8 cellular contexts compared by ENCODE assay signal in the genomic region with DNA sequence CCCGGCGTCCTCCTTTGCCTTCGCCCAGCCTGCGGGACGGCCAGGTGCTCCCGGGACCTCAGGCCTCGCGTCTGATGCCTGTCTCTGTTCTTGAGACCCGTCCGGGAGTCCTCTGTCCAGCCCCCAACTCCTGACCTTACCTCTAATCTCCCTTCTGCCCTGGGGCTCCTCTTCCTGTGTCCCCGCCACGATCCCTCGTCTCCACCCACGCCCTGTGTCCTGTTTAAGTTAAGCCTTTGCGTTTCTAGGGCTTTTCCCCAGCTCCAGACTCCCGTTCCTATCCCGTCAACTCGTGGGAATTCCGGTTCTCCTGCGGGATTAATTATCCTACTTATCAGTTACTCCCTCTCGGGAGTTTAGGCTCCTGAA. TPM values are rescaled to one million over a fixed set of nuclear protein-coding genes. Genes with fewer than 3 reads are reported as not detected.
DNase-seq lines count a peak whose midpoint lies in the region; ATAC-seq, FAIRE-seq and TF ChIP-seq lines count a peak whose summit lies in the region.

No MANE protein-coding gene starts in this region.

- H3K4me2 ChIP-seq in K562 (ENCODE audit: insufficient read depth, low read length) (peak overlapping the region; percentile 88), mesenchymal stem cell (ENCODE audit: low read length, poor library complexity, severe bottlenecking) (peak overlapping the region; percentile 55)

- no peak for TF ChIP-seq POLR2A in K562 (conservative IDR thresholded peaks at IDR 0.05)

- H3K4ac ChIP-seq in mesenchymal stem cell (ENCODE audit: low read depth in 1 of 2, low read length in 2 of 2) = peak overlapping the region; percentile 77 to 85

- H3K36me3 ChIP-seq in ACC112 (ENCODE audit: insufficient read depth, low read length) (peaks cover 13% of the 10 kb centered on the region; the same call in 1 of the 2 replicates), K562 (ENCODE audit: control insufficient read depth, insufficient read depth, low read length) (peaks cover 65% of the 10 kb centered on the region), mesenchymal stem cell (ENCODE audit: control insufficient read depth in 1 of 2, insufficient read depth in 2 of 2, low read depth in 1 of 2, low read length in 2 of 2) (peaks cover 34 to 53% of the 10 kb centered on the region in 2 experiments)

- peaks cover 25% of the 10 kb centered on the region for H4K20me1 ChIP-seq in K562 (replicated peaks; ENCODE audit: control insufficient read depth, insufficient read depth, low read length)

- H3K4me3 ChIP-seq in ACC112 (ENCODE audit: low read depth, low read length) = peak overlapping the region; percentile 98
- peak overlapping the region; percentile 72 for H3K4me3 ChIP-seq in K562
- peak overlapping the region; percentile 96 to 97 for H3K4me3 ChIP-seq in mesenchymal stem cell (ENCODE audit: insufficient read depth in 1 of 2, low read depth in 1 of 2, low read length in 2 of 2)

- in situ Hi-C loops in K562 (cut with MboI) = no loop called here

- FAIRE-seq in K562 (lab: Jason Lieb, UNC) = no peak

- H2BK12ac ChIP-seq in mesenchymal stem cell (ENCODE audit: low read length in 2 of 2) = peak overlapping the region in 1 of 2 experiments; percentile 12

- H3K4me1 Mint-ChIP-seq in HFFc6 (ENCODE audit: low read depth) = peaks cover 38% of the 10 kb centered on the region

- peak overlapping the region; percentile 99 to 100 for H3K18ac ChIP-seq in mesenchymal stem cell (ENCODE audit: low read depth in 1 of 2, low read length in 2 of 2)

- peak overlapping the region; percentile 99 for H4K8ac ChIP-seq in mesenchymal stem cell (ENCODE audit: low read length)

- H3K9me3 ChIP-seq in K562 (replicated peaks; ENCODE audit: control insufficient read depth, insufficient read depth, low read depth, low read length) = no peaks in the 10 kb centered on the region
- H3K9me3 ChIP-seq in mesenchymal stem cell (ENCODE audit: control insufficient read depth, low read length) = no peaks in the 10 kb centered on the region

- H3K27me3 Mint-ChIP-seq in HFFc6 (ENCODE audit: insufficient read depth) = peaks cover 8% of the 10 kb centered on the region

- peak overlapping the region; percentile 45 for H2BK120ac ChIP-seq in mesenchymal stem cell (ENCODE audit: low read depth, low read length)

- no peak for TF ChIP-seq EP300 in K562 (IDR thresholded peaks at IDR 0.05; ENCODE audit: low read length)

- TF ChIP-seq CTCF in HFFc6 (IDR thresholded peaks at IDR 0.05) (no peak), K562 (IDR thresholded peaks at IDR 0.05 in 2 of 3, conservative IDR thresholded peaks at IDR 0.05 in 1 of 3; ENCODE audit: insufficient read depth in 2 of 3, low read depth in 1 of 3, low read length in 3 of 3) (no peak)

- BruUV-seq in K562 (replicated peaks; lab: Mats Ljungman, UMichigan) = no TSS peak

- H3K23ac ChIP-seq in mesenchymal stem cell (ENCODE audit: low read length in 2 of 2) = peak overlapping the region in 1 of 2 experiments; percentile 93

- peaks cover 17% of the 10 kb centered on the region for H3K79me1 ChIP-seq in mesenchymal stem cell (replicated peaks; ENCODE audit: low read length, poor library complexity, severe bottlenecking)

- intact Hi-C loops in K562 (cut with micrococcal nuclease) = loop anchor here (1.0 kb wide), 1 partner anchor 14 kb away; the partner anchor contains the start of gene LENG9

- DNase-seq in HFFc6 = no peak
- DNase-seq in K562 (ENCODE audit: extremely low read depth in 1 of 4, low spot score in 3 of 4) = no peak
- DNase-seq in mesenchymal stem cell = peak; percentile 58
- no peak for DNase-seq in AG08395 (ENCODE audit: low spot score)

- WGBS in K562 (ENCODE audit: insufficient coverage, low coverage, missing lambda C conversion rate) = 0% methylated on average over 21 of the region's 21 CpGs
- WGBS in mesenchymal stem cell = under 1% methylated on average over 21 of the region's 21 CpGs

- peak overlapping the region; percentile 94 for H2BK5ac ChIP-seq in mesenchymal stem cell (ENCODE audit: low read depth, low read length, poor library complexity, severe bottlenecking)

- H3K4me1 ChIP-seq in ACC112 (ENCODE audit: control insufficient read depth, insufficient read depth, low read length, unreplicated experiment) (peaks cover 18% of the 10 kb centered on the region), K562 (replicated peaks in 1 of 2; ENCODE audit: control insufficient read depth in 2 of 2, insufficient read depth in 2 of 2, low read length in 2 of 2) (peaks cover 19 to 40% of the 10 kb centered on the region in 2 experiments; a peak in 4 of 5 replicates), mesenchymal stem cell (ENCODE audit: control insufficient read depth, insufficient read depth, low read depth, low read length) (peaks cover 19% of the 10 kb centered on the region)

- peak overlapping the region; percentile 97 for H3K4me3 Mint-ChIP-seq in HFFc6

- H3K9me3 Mint-ChIP-seq in HFFc6 = no peaks in the 10 kb centered on the region

- no peak for TF ChIP-seq RAD21 in K562 (CRISPR knock-in tag; conservative IDR thresholded peaks at IDR 0.05 in 1 of 2, IDR thresholded peaks at IDR 0.05 in 1 of 2)

- peak overlapping the region in 1 of 2 experiments; percentile 85 for H3K14ac ChIP-seq in mesenchymal stem cell (ENCODE audit: low read length in 2 of 2)

- H3K9me1 ChIP-seq in K562 (ENCODE audit: control insufficient read depth, insufficient read depth, low read length) = peaks cover 10% of the 10 kb centered on the region

- H4K91ac ChIP-seq in mesenchymal stem cell (ENCODE audit: low read length) = peak overlapping the region; percentile 55

- POLR2A ChIA-PET in K562 (lab: Yijun Ruan, JAX) = interaction anchor here (2.3 to 3.3 kb wide), 2 partner anchors 10 to 14 kb away, joined by 15 to 16 read pairs; partner anchors contain the start of gene LENG9

- H3K27ac ChIP-seq in ACC112 (ENCODE audit: low read depth, low read length) (peak overlapping the region; percentile 93), K562 (ENCODE audit: extremely low read depth, low read depth, low read length) (peak overlapping the region; percentile 97), mesenchymal stem cell (ENCODE audit: low read length, poor library complexity, severe bottlenecking) (peak overlapping the region; percentile 83)

- peaks cover 46% of the 10 kb centered on the region for H3K36me3 Mint-ChIP-seq in HFFc6 (ENCODE audit: low read depth)

- H2AK5ac ChIP-seq in mesenchymal stem cell (ENCODE audit: low read length, severe bottlenecking) = peak overlapping the region; percentile 58

- H3K79me2 ChIP-seq in ACC112 (ENCODE audit: control insufficient read depth, insufficient read depth, low read length, unreplicated experiment) = peaks cover 67% of the 10 kb centered on the region
- peaks cover 80% of the 10 kb centered on the region for H3K79me2 ChIP-seq in K562 (ENCODE audit: control insufficient read depth, insufficient read depth, low read length)

- H2AFZ ChIP-seq in ACC112 (ENCODE audit: low read length, unreplicated experiment) (no peak overlapping the region), K562 (ENCODE audit: low read depth, low read length) (peak overlapping the region; percentile 98), mesenchymal stem cell (ENCODE audit: low read depth, low read length) (no peak overlapping the region)

- peak overlapping the region; percentile 99 for H3K27ac Mint-ChIP-seq in HFFc6

- H3K27me3 ChIP-seq in ACC112 (ENCODE audit: insufficient read depth, low read length) = no peaks in the 10 kb centered on the region
- no peaks in the 10 kb centered on the region for H3K27me3 ChIP-seq in K562 (ENCODE audit: control insufficient read depth in 2 of 2, insufficient read depth in 2 of 2, low read length in 2 of 2)
- no peaks in the 10 kb centered on the region for H3K27me3 ChIP-seq in mesenchymal stem cell (ENCODE audit: control insufficient read depth in 1 of 2, insufficient read depth in 1 of 2, low read length in 2 of 2)

- peak overlapping the region; percentile 3 for H2BK15ac ChIP-seq in mesenchymal stem cell (ENCODE audit: low read depth, poor library complexity, severe bottlenecking)

- H3K9ac ChIP-seq in K562 (ENCODE audit: insufficient read depth in 1 of 2, low read depth in 2 of 2, low read length in 2 of 2) (peak overlapping the region; percentile 93 to 100), mesenchymal stem cell (ENCODE audit: low read length) (peak overlapping the region; percentile 100)

- CTCF ChIA-PET in K562 (lab: Yijun Ruan, JAX; ENCODE audit: low intra/inter-chr PET ratio) = no interaction called here

- peak; percentile 10; the same call in 1 of the 3 replicates for ATAC-seq in K562
- ATAC-seq in GM21717 (IDR thresholded peaks at IDR 0.05; ENCODE audit: unreplicated experiment) = no peak
- ATAC-seq in GM18868 (IDR thresholded peaks at IDR 0.05; ENCODE audit: unreplicated experiment) = no peak
- ATAC-seq in GM19467 (IDR thresholded peaks at IDR 0.05; ENCODE audit: unreplicated experiment) = no peak

RNA-seq across cellular contexts. Expression of gene LENG8, which starts 0.7 kb away (rescaled TPM):
- 10 to 100 TPM; 70.7 to 76.5 (median 74.0) TPM for total RNA-seq in HFFc6 (2021; fragmentation: NEBNext Ultra II Directional; extraction: Animal tissue kit (Norgen Biotek cat#: 25700))
- total RNA-seq in K562 (2011; cell fraction: chromatin; rRNA removed; ENCODE audit: low replicate concordance) = 299 and 811 TPM in 2 replicates
- total RNA-seq in K562 (2011; cell fraction: nucleolus; rRNA removed) = 301 and 324 TPM in 2 replicates
- total RNA-seq in K562 (2011; cell fraction: nucleoplasm; rRNA removed) = 310 and 346 TPM in 2 replicates
- total RNA-seq in K562 (2014; rRNA removed) (32.2 and 36.0 TPM in 2 replicates), K562 (2014; rRNA removed; fragmentation: Illumina TruSeq; extraction: Trizol) (6.0 and 8.4 TPM in 2 replicates), K562 (2015; rRNA removed; fragmentation: Illumina TruSeq; extraction: Trizol) (16.3 and 17.2 TPM in 2 replicates), K562 (2021) (116 and 146 TPM in 2 replicates)
- polyA plus RNA-seq in K562 (2011; rRNA removed) (28.1 and 70.4 TPM in 2 replicates), K562 (2014; fragmentation: Illumina TruSeq; extraction: Trizol) (44.5 and 79.0 TPM in 2 replicates), K562 (2014; fragmentation: Nextera tagmentation; extraction: Ambion mirVana) (1 to 10 TPM in 1 of 2 experiments, under 1 TPM in 1; 0.74 to 2.3 TPM), K562 (2014; rRNA removed) (125 and 144 TPM in 2 replicates)
- polyA plus RNA-seq in K562 (2011; cell fraction: cytosol; rRNA removed) = 32.2 and 33.2 TPM in 2 replicates
- polyA plus RNA-seq in K562 (2011; cell fraction: nucleus; rRNA removed) = 546 and 794 TPM in 2 replicates
- 103 and 172 TPM in 2 replicates for polyA plus RNA-seq in K562 (2012)
- polyA minus RNA-seq in K562 (2011; rRNA and poly(A)+ RNA removed) = 16.0 and 20.5 TPM in 2 replicates
- 21.1 and 33.8 TPM in 2 replicates for polyA minus RNA-seq in K562 (2011; cell fraction: cytosol; rRNA and poly(A)+ RNA removed)
- polyA minus RNA-seq in K562 (2011; cell fraction: nucleus; rRNA and poly(A)+ RNA removed) = 88.3 and 112 TPM in 2 replicates
- polyA plus RNA-seq in mesenchymal stem cell (2013, experiment 1 of 2) = 130 TPM
- 111 TPM for polyA plus RNA-seq in mesenchymal stem cell (2013, experiment 2 of 2)

RNA-seq across cellular contexts. Expression of gene LENG9, which starts 13.9 kb away (rescaled TPM):
- total RNA-seq in HFFc6 (2021; fragmentation: NEBNext Ultra II Directional; extraction: Animal tissue kit (Norgen Biotek cat#: 25700)) = 1 to 10 TPM; 3.0 to 4.0 (median 3.6) TPM
- 0.53 TPM in 1 of 2 replicates, not detected in the other for total RNA-seq in K562 (2011; cell fraction: chromatin; rRNA removed; ENCODE audit: low replicate concordance)
- 1.2 TPM in 2 replicates for total RNA-seq in K562 (2011; cell fraction: nucleolus; rRNA removed)
- 0.44 and 0.61 TPM in 2 replicates for total RNA-seq in K562 (2011; cell fraction: nucleoplasm; rRNA removed)
- total RNA-seq in K562 (2014; rRNA removed) = 0.64 and 1.6 TPM in 2 replicates
- total RNA-seq in K562 (2014; rRNA removed; fragmentation: Illumina TruSeq; extraction: Trizol) = 0.10 TPM in 1 of 2 replicates, not detected in the other
- 0.38 and 0.43 TPM in 2 replicates for total RNA-seq in K562 (2015; rRNA removed; fragmentation: Illumina TruSeq; extraction: Trizol)
- total RNA-seq in K562 (2021) = 0.58 and 0.74 TPM in 2 replicates
- 0.11 and 0.12 TPM in 2 replicates for polyA plus RNA-seq in K562 (2011; rRNA removed)
- polyA plus RNA-seq in K562 (2011; cell fraction: cytosol; rRNA removed) = 0.32 and 0.64 TPM in 2 replicates
- polyA plus RNA-seq in K562 (2011; cell fraction: nucleus; rRNA removed) = 0.24 and 0.43 TPM in 2 replicates
- 0.35 and 0.48 TPM in 2 replicates for polyA plus RNA-seq in K562 (2012)
- 0.06 and 0.28 TPM in 2 replicates for polyA plus RNA-seq in K562 (2014; fragmentation: Illumina TruSeq; extraction: Trizol)
- under 1 TPM; 0.23 to 0.34 TPM for polyA plus RNA-seq in K562 (2014; fragmentation: Nextera tagmentation; extraction: Ambion mirVana)
- polyA plus RNA-seq in K562 (2014; rRNA removed) = 0.15 and 0.32 TPM in 2 replicates
- 0.28 TPM in 1 of 2 replicates, not detected in the other for polyA minus RNA-seq in K562 (2011; rRNA and poly(A)+ RNA removed)
- 0.91 and 0.95 TPM in 2 replicates for polyA minus RNA-seq in K562 (2011; cell fraction: cytosol; rRNA and poly(A)+ RNA removed)
- polyA minus RNA-seq in K562 (2011; cell fraction: nucleus; rRNA and poly(A)+ RNA removed) = 0.89 and 1.8 TPM in 2 replicates
- 2.7 TPM for polyA plus RNA-seq in mesenchymal stem cell (2013, experiment 1 of 2)
- polyA plus RNA-seq in mesenchymal stem cell (2013, experiment 2 of 2) = 2.4 TPM

RNA-seq across cellular contexts. Expression of gene CDC42EP5, which starts 23.4 kb away (rescaled TPM):
- 10 to 100 TPM; 45.9 to 70.5 (median 56.9) TPM for total RNA-seq in HFFc6 (2021; fragmentation: NEBNext Ultra II Directional; extraction: Animal tissue kit (Norgen Biotek cat#: 25700))
- total RNA-seq in K562 (2011; cell fraction: chromatin; rRNA removed; ENCODE audit: low replicate concordance) = not detected in 2 replicates
- total RNA-seq in K562 (2011; cell fraction: nucleolus; rRNA removed) = not detected in 2 replicates
- not detected in 2 replicates for total RNA-seq in K562 (2011; cell fraction: nucleoplasm; rRNA removed)
- total RNA-seq in K562 (2014; rRNA removed) (not detected in 2 replicates), K562 (2014; rRNA removed; fragmentation: Illumina TruSeq; extraction: Trizol) (not detected in 2 replicates), K562 (2015; rRNA removed; fragmentation: Illumina TruSeq; extraction: Trizol) (not detected in 2 replicates), K562 (2021) (0.29 and 0.38 TPM in 2 replicates)
- polyA plus RNA-seq in K562 (2011; rRNA removed) (0.09 and 0.15 TPM in 2 replicates), K562 (2014; fragmentation: Illumina TruSeq; extraction: Trizol) (not detected in 2 replicates), K562 (2014; fragmentation: Nextera tagmentation; extraction: Ambion mirVana) (not detected), K562 (2014; rRNA removed) (0.96 TPM in 1 of 2 replicates, not detected in the other)
- polyA plus RNA-seq in K562 (2011; cell fraction: cytosol; rRNA removed) = 0.67 TPM in 1 of 2 replicates, not detected in the other
- polyA plus RNA-seq in K562 (2011; cell fraction: nucleus; rRNA removed) = 0.14 and 0.54 TPM in 2 replicates
- 0.32 and 0.38 TPM in 2 replicates for polyA plus RNA-seq in K562 (2012)
- not detected in 2 replicates for polyA minus RNA-seq in K562 (2011; rRNA and poly(A)+ RNA removed)
- not detected in 2 replicates for polyA minus RNA-seq in K562 (2011; cell fraction: cytosol; rRNA and poly(A)+ RNA removed)
- not detected in 2 replicates for polyA minus RNA-seq in K562 (2011; cell fraction: nucleus; rRNA and poly(A)+ RNA removed)
- 85.0 TPM for polyA plus RNA-seq in mesenchymal stem cell (2013, experiment 1 of 2)
- polyA plus RNA-seq in mesenchymal stem cell (2013, experiment 2 of 2) = 94.3 TPM

RNA-seq across cellular contexts. Expression of gene TTYH1, which starts 34.4 kb away (rescaled TPM):
- under 1 TPM in 1 of 6 experiments, not detected in 5; 0.45 TPM for total RNA-seq in HFFc6 (2021; fragmentation: NEBNext Ultra II Directional; extraction: Animal tissue kit (Norgen Biotek cat#: 25700))
- not detected in 2 replicates for total RNA-seq in K562 (2011; cell fraction: chromatin; rRNA removed; ENCODE audit: low replicate concordance)
- not detected in 2 replicates for total RNA-seq in K562 (2011; cell fraction: nucleolus; rRNA removed)
- total RNA-seq in K562 (2011; cell fraction: nucleoplasm; rRNA removed) = not detected in 2 replicates
- total RNA-seq in K562 (2014; rRNA removed) (not detected in 2 replicates), K562 (2014; rRNA removed; fragmentation: Illumina TruSeq; extraction: Trizol) (not detected in 2 replicates), K562 (2015; rRNA removed; fragmentation: Illumina TruSeq; extraction: Trizol) (not detected in 2 replicates), K562 (2021) (not detected in 2 replicates)
- polyA plus RNA-seq in K562 (2011; rRNA removed) (not detected in 2 replicates), K562 (2014; fragmentation: Illumina TruSeq; extraction: Trizol) (not detected in 2 replicates), K562 (2014; fragmentation: Nextera tagmentation; extraction: Ambion mirVana) (under 1 TPM in 1 of 2 experiments, not detected in 1; 0.08 TPM), K562 (2014; rRNA removed) (not detected in 2 replicates)
- polyA plus RNA-seq in K562 (2011; cell fraction: cytosol; rRNA removed) = not detected in 2 replicates
- not detected in 2 replicates for polyA plus RNA-seq in K562 (2011; cell fraction: nucleus; rRNA removed)
- polyA plus RNA-seq in K562 (2012) = 0.17 and 0.36 TPM in 2 replicates
- polyA minus RNA-seq in K562 (2011; rRNA and poly(A)+ RNA removed) = not detected in 2 replicates
- not detected in 2 replicates for polyA minus RNA-seq in K562 (2011; cell fraction: cytosol; rRNA and poly(A)+ RNA removed)
- polyA minus RNA-seq in K562 (2011; cell fraction: nucleus; rRNA and poly(A)+ RNA removed) = not detected in 2 replicates
- polyA plus RNA-seq in mesenchymal stem cell (2013, experiment 1 of 2) = 0.04 TPM
- not detected for polyA plus RNA-seq in mesenchymal stem cell (2013, experiment 2 of 2)

RNA-seq across cellular contexts. Expression of gene LAIR2, which starts 52.9 kb away (rescaled TPM):
- not detected for total RNA-seq in HFFc6 (2021; fragmentation: NEBNext Ultra II Directional; extraction: Animal tissue kit (Norgen Biotek cat#: 25700))
- total RNA-seq in K562 (2011; cell fraction: chromatin; rRNA removed; ENCODE audit: low replicate concordance) = not detected in 2 replicates
- total RNA-seq in K562 (2011; cell fraction: nucleolus; rRNA removed) = not detected in 2 replicates
- not detected in 2 replicates for total RNA-seq in K562 (2011; cell fraction: nucleoplasm; rRNA removed)
- total RNA-seq in K562 (2014; rRNA removed) (not detected in 2 replicates), K562 (2014; rRNA removed; fragmentation: Illumina TruSeq; extraction: Trizol) (not detected in 2 replicates), K562 (2015; rRNA removed; fragmentation: Illumina TruSeq; extraction: Trizol) (not detected in 2 replicates), K562 (2021) (0.34 TPM in 1 of 2 replicates, not detected in the other)
- polyA plus RNA-seq in K562 (2011; rRNA removed) (not detected in 2 replicates), K562 (2014; fragmentation: Illumina TruSeq; extraction: Trizol) (not detected in 2 replicates), K562 (2014; fragmentation: Nextera tagmentation; extraction: Ambion mirVana) (not detected), K562 (2014; rRNA removed) (not detected in 2 replicates)
- not detected in 2 replicates for polyA plus RNA-seq in K562 (2011; cell fraction: cytosol; rRNA removed)
- not detected in 2 replicates for polyA plus RNA-seq in K562 (2011; cell fraction: nucleus; rRNA removed)
- 0.29 TPM in 1 of 2 replicates, not detected in the other for polyA plus RNA-seq in K562 (2012)
- not detected in 2 replicates for polyA minus RNA-seq in K562 (2011; rRNA and poly(A)+ RNA removed)
- polyA minus RNA-seq in K562 (2011; cell fraction: cytosol; rRNA and poly(A)+ RNA removed) = not detected in 2 replicates
- polyA minus RNA-seq in K562 (2011; cell fraction: nucleus; rRNA and poly(A)+ RNA removed) = not detected in 2 replicates
- not detected for polyA plus RNA-seq in mesenchymal stem cell (2013, experiment 1 of 2)
- not detected for polyA plus RNA-seq in mesenchymal stem cell (2013, experiment 2 of 2)

Comparison
In these comparisons a context has a peak if more than half of its experiments do, and no peak if none do; other contexts are left out.
1. RNA of gene CDC42EP5, which starts 23.4 kb away (total RNA-seq): 45.9 to 70.5 TPM in HFFc6; 0.29 to 0.38 TPM in K562; every median in the first group is over 10 times any median in the second.
2. Peak in every context shown above with its lines, with median percentiles within 50 percentile points of each other: H3K27ac ChIP-seq and H3K4me3 ChIP-seq.